ENCODE assay signal across 8 cellular contexts in the genomic region with DNA sequence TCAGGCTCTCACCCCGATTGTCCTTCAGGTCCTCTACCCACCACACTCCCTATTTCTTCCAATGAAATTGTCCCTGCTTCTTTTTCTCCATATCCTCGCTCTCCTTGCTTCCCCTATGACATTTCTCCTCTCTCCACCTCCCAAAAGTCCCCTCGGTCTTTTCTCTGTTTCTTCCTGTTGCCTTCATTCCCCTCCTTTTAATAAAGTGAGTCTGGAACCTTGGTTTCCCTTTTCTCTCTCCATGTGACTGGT. TPM values are rescaled to one million over a fixed set of nuclear protein-coding genes. Genes with fewer than 3 reads are reported as not detected.
DNase-seq lines count a peak whose midpoint lies in the region; ATAC-seq and TF ChIP-seq lines count a peak whose summit lies in the region.

No MANE protein-coding gene starts in this region.

- ATAC-seq in GM18870 (IDR thresholded peaks at IDR 0.05; ENCODE audit: unreplicated experiment) (no peak), sciatic nerve (no peak)

- no peak for TF ChIP-seq POLR2A in ovary (IDR thresholded peaks at IDR 0.05)

- POLR2A ChIA-PET in RWPE1 (lab: Yijun Ruan, JAX; ENCODE audit: low non-redundant PET), result no interaction called here

- TF ChIP-seq EP300 in ovary (IDR thresholded peaks at IDR 0.05), result peak; percentile 31

- H3K4me3 ChIP-seq in epithelial cell of proximal tubule (ENCODE audit: low read depth, low read length), result peak overlapping the region; percentile 85
- H3K4me3 ChIP-seq in ovary, result peak overlapping the region; percentile 85

- 0 to 2% (median 2%) methylated on average over 3 of the region's 3 CpGs for WGBS in ovary, 3 donors

- intact Hi-C loops in ovary (cut with DNase I), result no loop called here
- intact Hi-C loops in sciatic nerve (cut with DNase I), result no loop called here

- TF ChIP-seq CTCF in RWPE1 (conservative IDR thresholded peaks at IDR 0.05; ENCODE audit: low read depth), result no peak
- TF ChIP-seq CTCF in epithelial cell of proximal tubule (conservative IDR thresholded peaks at IDR 0.05; ENCODE audit: low read depth, low read length), result no peak
- TF ChIP-seq CTCF in ovary (IDR thresholded peaks at IDR 0.05), result no peak

- DNase-seq in DMS79 treated with DMSO at 0.1 percent for 48 hours (lab: John Stamatoyannopoulos, UW) (peak; percentile 73), DMS79 (lab: John Stamatoyannopoulos, UW) (no peak), RWPE1 (ENCODE audit: low spot score) (no peak), epithelial cell of proximal tubule (ENCODE audit: low read depth) (peak; percentile 19), ovary (no peak), AG08396 (ENCODE audit: low spot score) (no peak), sciatic nerve (ENCODE audit: low spot score) (no peak)

- no peaks in the 10 kb centered on the region for H3K9me3 ChIP-seq in ovary

- CTCF ChIA-PET in RWPE1 (lab: Yijun Ruan, JAX), result no interaction called here

- H3K27ac ChIP-seq in RWPE1 (peak overlapping the region; percentile 78), ovary (peak overlapping the region; percentile 96)

- no peaks in the 10 kb centered on the region for H3K36me3 ChIP-seq in ovary

- peaks cover 5% of the 10 kb centered on the region for H3K4me1 ChIP-seq in ovary (ENCODE audit: insufficient read depth)

- H3K27me3 ChIP-seq in ovary, result no peaks in the 10 kb centered on the region

RNA-seq across cellular contexts. Expression of a gene that starts 0.7 kb away (rescaled TPM):
- total RNA-seq in epithelial cell of proximal tubule, result 19.6 and 22.1 TPM in 2 replicates
- 10 to 100 TPM; 10.3 to 24.6 (median 18.2) TPM for total RNA-seq in ovary
- polyA plus RNA-seq in ovary, result 10 to 100 TPM in 1 of 2 donors, 1 to 10 TPM in 1; 2.4 to 14.9 TPM
- total RNA-seq in sciatic nerve, result 13.2 TPM

RNA-seq across cellular contexts. Expression of a gene that starts 5.3 kb away (rescaled TPM):
- total RNA-seq in epithelial cell of proximal tubule, result 2.5 and 14.3 TPM in 2 replicates
- total RNA-seq in ovary, result 10 to 100 TPM in 2 of 7 donors, 1 to 10 TPM in 5; 1.7 to 16.3 (median 3.7) TPM
- polyA plus RNA-seq in ovary, result 1 to 10 TPM; 2.9 to 5.3 TPM
- total RNA-seq in sciatic nerve, result 9.2 TPM

RNA-seq across cellular contexts. Expression of a gene that starts 57.0 kb away (rescaled TPM):
- total RNA-seq in epithelial cell of proximal tubule, result 0.46 and 3.2 TPM in 2 replicates
- total RNA-seq in ovary, result 1 to 10 TPM in 4 of 7 donors, under 1 TPM in 2, not detected in 1; 0.72 to 4.3 (median 1.4) TPM
- 1 to 10 TPM in 1 of 2 donors, under 1 TPM in 1; 0.52 to 1.2 TPM for polyA plus RNA-seq in ovary
- 5.6 TPM for total RNA-seq in sciatic nerve

Comparison
In these comparisons a context has a peak if more than half of its experiments do, and no peak if none do; other contexts are left out.
1. DNase-seq: peak in DMS79 treated with DMSO at 0.1 percent for 48 hours (single experiment) and epithelial cell of proximal tubule (single experiment); none in DMS79 (single experiment), RWPE1 (single experiment), ovary (0 of 5), AG08396 (single experiment) and sciatic nerve (single experiment).